9 cellular contexts compared by ENCODE assay signal in genomic region chr1:36133484-36133883, GRCh38. TPM values are rescaled to one million over a fixed set of nuclear protein-coding genes. Genes with fewer than 3 reads are reported as not detected.
DNase-seq lines count a peak whose midpoint lies in the region; ATAC-seq, FAIRE-seq and TF ChIP-seq lines count a peak whose summit lies in the region.
"Had no signal": no experiment of that assay in that cellular context is flagged by ENCODE, and none has a peak within 500 bp of the region (broad histone marks: within the 10 kb centered on the region; RNA-seq: fewer than 3 reads in every experiment).

No MANE protein-coding gene starts in this region.

- no peaks in the 10 kb centered on the region; a peak in 1 of 5 replicates for H3K27me3 ChIP-seq in HepG2 (ENCODE audit: control insufficient read depth in 1 of 2, insufficient read depth in 2 of 2, low read length in 2 of 2)

- ATAC-seq in HepG2 (no peak), HG03442 (IDR thresholded peaks at IDR 0.05; ENCODE audit: unreplicated experiment) (no peak)

- FAIRE-seq in H54 (lab: Jason Lieb, UNC) (peak; percentile 76), HepG2 (lab: Jason Lieb, UNC) (no peak)

- H3K27me3 Mint-ChIP-seq in activated CD4-positive, alpha-beta memory T cell treated with anti-CD3 and anti-CD28 coated beads for 36 hours = no peaks in the 10 kb centered on the region

- H4K20me1 ChIP-seq in HepG2 (ENCODE audit: insufficient read depth, low read length) = no peaks in the 10 kb centered on the region

- H2AFZ ChIP-seq in HepG2 (ENCODE audit: low read length) = no peak overlapping the region

- no peak overlapping the region for H3K4me3 ChIP-seq in fibroblast of mammary gland (ENCODE audit: control insufficient read depth, low read depth, low read length)
- H3K4me3 ChIP-seq in skin epidermis = no peak overlapping the region
- H3K4me3 ChIP-seq in HepG2 (replicated peaks in 1 of 3; ENCODE audit: insufficient read depth in 1 of 3, low read depth in 2 of 3, low read length in 3 of 3) = no peak overlapping the region

- in situ Hi-C loops in HepG2 (cut with HindIII; ENCODE audit: extremely low pct_ligation_motif_present, low pct_unique_long_range_greater_than_20kb) = loop anchor here (5.0 kb wide), 1 partner anchor 36 kb away; no protein-coding TSS in a partner anchor

- intact Hi-C loops in HepG2 (cut with micrococcal nuclease; ENCODE audit: unreplicated experiment) = no loop called here
- intact Hi-C loops in activated CD4-positive, alpha-beta memory T cell treated with anti-CD3 and anti-CD28 coated beads for 36 hours (cut with micrococcal nuclease) = no loop called here

- BruUV-seq in HepG2 (replicated peaks; lab: Mats Ljungman, UMichigan) = no TSS peak

- TF ChIP-seq RAD21 in HepG2 (CRISPR knock-in tag; IDR thresholded peaks at IDR 0.05) = no peak

- H3K27ac Mint-ChIP-seq in activated CD4-positive, alpha-beta memory T cell treated with anti-CD3 and anti-CD28 coated beads for 36 hours = no peak overlapping the region

- no peaks in the 10 kb centered on the region for H3K9me3 ChIP-seq in HepG2 (ENCODE audit: low read length)

- H3K9me3 Mint-ChIP-seq in activated CD4-positive, alpha-beta memory T cell treated with anti-CD3 and anti-CD28 coated beads for 36 hours = no peaks in the 10 kb centered on the region

- TF ChIP-seq CTCF in fibroblast of mammary gland (conservative IDR thresholded peaks at IDR 0.05; ENCODE audit: control insufficient read depth, insufficient read depth, low read depth, low read length) = no peak
- TF ChIP-seq CTCF in HepG2 (CRISPR knock-in tag; IDR thresholded peaks at IDR 0.05) = no peak

- no peak overlapping the region for H3K4me3 Mint-ChIP-seq in activated CD4-positive, alpha-beta memory T cell treated with anti-CD3 and anti-CD28 coated beads for 36 hours

- H3K36me3 Mint-ChIP-seq in activated CD4-positive, alpha-beta memory T cell treated with anti-CD3 and anti-CD28 coated beads for 36 hours = peaks cover 8% of the 10 kb centered on the region

- H3K79me2 ChIP-seq in HepG2 (ENCODE audit: insufficient read depth, low read length) = no peaks in the 10 kb centered on the region

- WGBS in HepG2 (ENCODE audit: low lambda C conversion rate) = 68% methylated on average over 3 of the region's 3 CpGs

- no peaks in the 10 kb centered on the region for H3K4me1 Mint-ChIP-seq in activated CD4-positive, alpha-beta memory T cell treated with anti-CD3 and anti-CD28 coated beads for 36 hours (ENCODE audit: low read depth)

- DNase-seq in H54 (ENCODE audit: insufficient read length, low spot score) = peak; percentile 94
- DNase-seq in SHP77 (lab: John Stamatoyannopoulos, UW) = peak; percentile 33 to 58
- peak; percentile 96 for DNase-seq in fibroblast of mammary gland (ENCODE audit: low read depth)
- no peak for DNase-seq in HepG2 (ENCODE audit: low spot score)
- no peak for DNase-seq in activated CD4-positive, alpha-beta memory T cell treated with anti-CD3 and anti-CD28 coated beads for 36 hours
- no peak for DNase-seq in cortex of kidney (lab: John Stamatoyannopoulos, UW)
- DNase-seq: RPMI8226 had no signal

- no peak overlapping the region for H3K9ac ChIP-seq in HepG2 (ENCODE audit: insufficient read depth, low read depth, low read length)

- POLR2A ChIA-PET in HepG2 (lab: Yijun Ruan, JAX) = interaction anchor here (0.7 kb wide), 1 partner anchor 29 kb away, joined by 3 read pairs; no protein-coding TSS in a partner anchor
- POLR2A ChIA-PET in activated CD4-positive, alpha-beta memory T cell treated with anti-CD3 and anti-CD28 coated beads for 36 hours (lab: Charles Lee) = no interaction called here

- peak overlapping the region in 19 of 21 experiments; percentile 24 to 88 (median 76) for H3K27ac ChIP-seq in skin epidermis
- no peak overlapping the region for H3K27ac ChIP-seq in HepG2 (ENCODE audit: extremely low read length, insufficient read depth, low read length)

- no peak for TF ChIP-seq EP300 in HepG2 (IDR thresholded peaks at IDR 0.05; ENCODE audit: low read depth in 2 of 2, low read length in 2 of 2)
- no peak for TF ChIP-seq EP300 in HepG2 (CRISPR knock-in tag; IDR thresholded peaks at IDR 0.05; ENCODE audit: borderline replicate concordance)

- CTCF ChIA-PET in HepG2 (lab: Yijun Ruan, JAX; ENCODE audit: low intra/inter-chr PET ratio, low total read pairs) = interaction anchor here (4.5 kb wide), 1 partner anchor 35 kb away, joined by 104 read pairs; no protein-coding TSS in a partner anchor
- CTCF ChIA-PET in activated CD4-positive, alpha-beta memory T cell treated with anti-CD3 and anti-CD28 coated beads for 36 hours (lab: Charles Lee) = interaction anchor here (0.8 to 3.8 kb wide), 8 partner anchors 15 to 235 kb away, joined by 3 to 52 read pairs (median 8); partner anchors contain the start of gene TRAPPC3

- H3K4me2 ChIP-seq in HepG2 (ENCODE audit: low read depth, low read length) = no peak overlapping the region

- TF ChIP-seq POLR2A in H54 (IDR thresholded peaks at IDR 0.05; ENCODE audit: low read depth, low read length) (no peak; the same call in 1 of the 2 replicates), HepG2 (IDR thresholded peaks at IDR 0.05; ENCODE audit: insufficient read depth in 1 of 2, low read depth in 2 of 2, low read length in 2 of 2) (no peak)

- peaks cover 10 to 24% of the 10 kb centered on the region in 2 experiments; a peak in 3 of 5 replicates for H3K36me3 ChIP-seq in HepG2 (replicated peaks in 1 of 2; ENCODE audit: control insufficient read depth in 1 of 2, insufficient read depth in 2 of 2, low read length in 2 of 2)

- H3K4me1 ChIP-seq in HepG2 (ENCODE audit: insufficient read depth, low read length) = peaks cover 20% of the 10 kb centered on the region

RNA-seq across cellular contexts. Expression of gene COL8A2, which starts 8.5 kb away (rescaled TPM):
- 0.04 and 0.24 TPM in 2 replicates for total RNA-seq in HepG2 (2016; rRNA removed; fragmentation: Illumina TruSeq; extraction: Trizol)
- not detected in 2 replicates for total RNA-seq in HepG2 (2016; cell fraction: cytosol; rRNA removed; fragmentation: Illumina TruSeq; extraction: Trizol; ENCODE audit: low read depth)
- 0.04 and 0.09 TPM in 2 replicates for total RNA-seq in HepG2 (2016; cell fraction: insoluble cytoplasmic fraction; rRNA removed; fragmentation: Illumina TruSeq; extraction: Trizol)
- total RNA-seq in HepG2 (2016; cell fraction: membrane; rRNA removed; fragmentation: Illumina TruSeq; extraction: Trizol) = 0.06 TPM in 1 of 2 replicates, not detected in the other
- total RNA-seq in HepG2 (2016; cell fraction: nucleus; rRNA removed; fragmentation: Illumina TruSeq; extraction: Trizol) = 0.19 and 0.34 TPM in 2 replicates
- 0.13 and 0.24 TPM in 2 replicates for polyA plus RNA-seq in HepG2 (2011; rRNA removed)
- polyA plus RNA-seq in HepG2 (2011; cell fraction: cytosol; rRNA removed) = 0.21 and 0.22 TPM in 2 replicates
- polyA plus RNA-seq in HepG2 (2011; cell fraction: nucleus; rRNA removed) = 0.52 and 0.53 TPM in 2 replicates
- 0.13 and 0.17 TPM in 2 replicates for polyA plus RNA-seq in HepG2 (2012)
- not detected in 2 replicates for polyA plus RNA-seq in HepG2 (2016; cell fraction: cytosol; fragmentation: Illumina TruSeq; extraction: Trizol; ENCODE audit: low read depth)
- 0.10 TPM in 1 of 2 replicates, not detected in the other for polyA plus RNA-seq in HepG2 (2016; cell fraction: insoluble cytoplasmic fraction; fragmentation: Illumina TruSeq; extraction: Trizol; ENCODE audit: low read depth)
- polyA plus RNA-seq in HepG2 (2016; cell fraction: membrane; fragmentation: Illumina TruSeq; extraction: Trizol; ENCODE audit: low read depth) = 0.03 TPM in 1 of 2 replicates, not detected in the other
- polyA plus RNA-seq in HepG2 (2016; cell fraction: nucleus; fragmentation: Illumina TruSeq; extraction: Trizol; ENCODE audit: insufficient read depth, low read depth) = 0.20 TPM in 1 of 2 replicates, not detected in the other
- polyA minus RNA-seq in HepG2 (2011; rRNA and poly(A)+ RNA removed; ENCODE audit: low replicate concordance) = 0.07 and 0.52 TPM in 2 replicates
- polyA minus RNA-seq in HepG2 (2011; cell fraction: cytosol; rRNA and poly(A)+ RNA removed) = 0.20 and 0.26 TPM in 2 replicates
- 0.50 and 0.52 TPM in 2 replicates for polyA minus RNA-seq in HepG2 (2011; cell fraction: nucleus; rRNA and poly(A)+ RNA removed)
- total RNA-seq in activated CD4-positive, alpha-beta memory T cell treated with anti-CD3 and anti-CD28 coated beads for 36 hours = not detected

RNA-seq across cellular contexts. Expression of gene TRAPPC3, which starts 15.8 kb away (rescaled TPM):
- 62.4 and 66.7 TPM in 2 replicates for total RNA-seq in HepG2 (2016; rRNA removed; fragmentation: Illumina TruSeq; extraction: Trizol)
- 33.8 and 35.1 TPM in 2 replicates for total RNA-seq in HepG2 (2016; cell fraction: cytosol; rRNA removed; fragmentation: Illumina TruSeq; extraction: Trizol; ENCODE audit: low read depth)
- total RNA-seq in HepG2 (2016; cell fraction: insoluble cytoplasmic fraction; rRNA removed; fragmentation: Illumina TruSeq; extraction: Trizol) = 67.4 and 70.9 TPM in 2 replicates
- 51.3 and 59.4 TPM in 2 replicates for total RNA-seq in HepG2 (2016; cell fraction: membrane; rRNA removed; fragmentation: Illumina TruSeq; extraction: Trizol)
- total RNA-seq in HepG2 (2016; cell fraction: nucleus; rRNA removed; fragmentation: Illumina TruSeq; extraction: Trizol) = 32.1 and 40.4 TPM in 2 replicates
- polyA plus RNA-seq in HepG2 (2011; rRNA removed) = 48.0 and 53.7 TPM in 2 replicates
- 54.6 and 63.8 TPM in 2 replicates for polyA plus RNA-seq in HepG2 (2011; cell fraction: cytosol; rRNA removed)
- polyA plus RNA-seq in HepG2 (2011; cell fraction: nucleus; rRNA removed) = 23.5 and 23.9 TPM in 2 replicates
- 39.6 and 48.9 TPM in 2 replicates for polyA plus RNA-seq in HepG2 (2012)
- polyA plus RNA-seq in HepG2 (2016; cell fraction: cytosol; fragmentation: Illumina TruSeq; extraction: Trizol; ENCODE audit: low read depth) = 32.8 and 40.4 TPM in 2 replicates
- 70.8 and 86.6 TPM in 2 replicates for polyA plus RNA-seq in HepG2 (2016; cell fraction: insoluble cytoplasmic fraction; fragmentation: Illumina TruSeq; extraction: Trizol; ENCODE audit: low read depth)
- 45.9 and 53.3 TPM in 2 replicates for polyA plus RNA-seq in HepG2 (2016; cell fraction: membrane; fragmentation: Illumina TruSeq; extraction: Trizol; ENCODE audit: low read depth)
- polyA plus RNA-seq in HepG2 (2016; cell fraction: nucleus; fragmentation: Illumina TruSeq; extraction: Trizol; ENCODE audit: insufficient read depth, low read depth) = 58.4 and 69.5 TPM in 2 replicates
- 12.2 and 41.8 TPM in 2 replicates for polyA minus RNA-seq in HepG2 (2011; rRNA and poly(A)+ RNA removed; ENCODE audit: low replicate concordance)
- polyA minus RNA-seq in HepG2 (2011; cell fraction: cytosol; rRNA and poly(A)+ RNA removed) = 16.1 and 26.3 TPM in 2 replicates
- 10.3 and 14.2 TPM in 2 replicates for polyA minus RNA-seq in HepG2 (2011; cell fraction: nucleus; rRNA and poly(A)+ RNA removed)
- 10 to 100 TPM; 56.7 to 56.8 TPM for total RNA-seq in activated CD4-positive, alpha-beta memory T cell treated with anti-CD3 and anti-CD28 coated beads for 36 hours

RNA-seq across cellular contexts. Expression of gene MAP7D1, which starts 22.5 kb away (rescaled TPM):
- 5.5 and 7.2 TPM in 2 replicates for total RNA-seq in HepG2 (2016; rRNA removed; fragmentation: Illumina TruSeq; extraction: Trizol)
- total RNA-seq in HepG2 (2016; cell fraction: cytosol; rRNA removed; fragmentation: Illumina TruSeq; extraction: Trizol; ENCODE audit: low read depth) = 2.9 and 3.9 TPM in 2 replicates
- total RNA-seq in HepG2 (2016; cell fraction: insoluble cytoplasmic fraction; rRNA removed; fragmentation: Illumina TruSeq; extraction: Trizol) = 6.3 and 7.8 TPM in 2 replicates
- 4.2 TPM in 2 replicates for total RNA-seq in HepG2 (2016; cell fraction: membrane; rRNA removed; fragmentation: Illumina TruSeq; extraction: Trizol)
- total RNA-seq in HepG2 (2016; cell fraction: nucleus; rRNA removed; fragmentation: Illumina TruSeq; extraction: Trizol) = 6.1 and 7.9 TPM in 2 replicates
- 5.6 and 6.8 TPM in 2 replicates for polyA plus RNA-seq in HepG2 (2011; rRNA removed)
- polyA plus RNA-seq in HepG2 (2011; cell fraction: cytosol; rRNA removed) = 4.7 and 5.2 TPM in 2 replicates
- polyA plus RNA-seq in HepG2 (2011; cell fraction: nucleus; rRNA removed) = 14.7 and 14.9 TPM in 2 replicates
- 7.7 and 14.1 TPM in 2 replicates for polyA plus RNA-seq in HepG2 (2012)
- polyA plus RNA-seq in HepG2 (2016; cell fraction: cytosol; fragmentation: Illumina TruSeq; extraction: Trizol; ENCODE audit: low read depth) = 1.7 and 2.4 TPM in 2 replicates
- 14.2 and 15.7 TPM in 2 replicates for polyA plus RNA-seq in HepG2 (2016; cell fraction: insoluble cytoplasmic fraction; fragmentation: Illumina TruSeq; extraction: Trizol; ENCODE audit: low read depth)
- 4.5 and 4.6 TPM in 2 replicates for polyA plus RNA-seq in HepG2 (2016; cell fraction: membrane; fragmentation: Illumina TruSeq; extraction: Trizol; ENCODE audit: low read depth)
- 19.3 and 21.5 TPM in 2 replicates for polyA plus RNA-seq in HepG2 (2016; cell fraction: nucleus; fragmentation: Illumina TruSeq; extraction: Trizol; ENCODE audit: insufficient read depth, low read depth)
- polyA minus RNA-seq in HepG2 (2011; rRNA and poly(A)+ RNA removed; ENCODE audit: low replicate concordance) = 8.3 and 16.3 TPM in 2 replicates
- 6.0 and 8.5 TPM in 2 replicates for polyA minus RNA-seq in HepG2 (2011; cell fraction: cytosol; rRNA and poly(A)+ RNA removed)
- 4.0 and 7.2 TPM in 2 replicates for polyA minus RNA-seq in HepG2 (2011; cell fraction: nucleus; rRNA and poly(A)+ RNA removed)
- 100 to 1,000 TPM; 138 to 143 TPM for total RNA-seq in activated CD4-positive, alpha-beta memory T cell treated with anti-CD3 and anti-CD28 coated beads for 36 hours

RNA-seq across cellular contexts. Expression of gene ADPRS, which starts 44.8 kb away (rescaled TPM):
- 30.6 and 31.7 TPM in 2 replicates for total RNA-seq in HepG2 (2016; rRNA removed; fragmentation: Illumina TruSeq; extraction: Trizol)
- total RNA-seq in HepG2 (2016; cell fraction: cytosol; rRNA removed; fragmentation: Illumina TruSeq; extraction: Trizol; ENCODE audit: low read depth) = 3.7 and 4.0 TPM in 2 replicates
- total RNA-seq in HepG2 (2016; cell fraction: insoluble cytoplasmic fraction; rRNA removed; fragmentation: Illumina TruSeq; extraction: Trizol) = 28.9 and 29.6 TPM in 2 replicates
- total RNA-seq in HepG2 (2016; cell fraction: membrane; rRNA removed; fragmentation: Illumina TruSeq; extraction: Trizol) = 7.7 and 9.6 TPM in 2 replicates
- total RNA-seq in HepG2 (2016; cell fraction: nucleus; rRNA removed; fragmentation: Illumina TruSeq; extraction: Trizol) = 12.3 and 14.5 TPM in 2 replicates
- polyA plus RNA-seq in HepG2 (2011; rRNA removed) = 36.4 and 36.6 TPM in 2 replicates
- polyA plus RNA-seq in HepG2 (2011; cell fraction: cytosol; rRNA removed) = 34.1 and 41.6 TPM in 2 replicates
- 22.4 and 24.6 TPM in 2 replicates for polyA plus RNA-seq in HepG2 (2011; cell fraction: nucleus; rRNA removed)
- polyA plus RNA-seq in HepG2 (2012) = 16.7 and 20.9 TPM in 2 replicates
- 2.2 and 2.9 TPM in 2 replicates for polyA plus RNA-seq in HepG2 (2016; cell fraction: cytosol; fragmentation: Illumina TruSeq; extraction: Trizol; ENCODE audit: low read depth)
- 27.1 and 29.0 TPM in 2 replicates for polyA plus RNA-seq in HepG2 (2016; cell fraction: insoluble cytoplasmic fraction; fragmentation: Illumina TruSeq; extraction: Trizol; ENCODE audit: low read depth)
- polyA plus RNA-seq in HepG2 (2016; cell fraction: membrane; fragmentation: Illumina TruSeq; extraction: Trizol; ENCODE audit: low read depth) = 5.2 and 5.4 TPM in 2 replicates
- 22.0 and 25.1 TPM in 2 replicates for polyA plus RNA-seq in HepG2 (2016; cell fraction: nucleus; fragmentation: Illumina TruSeq; extraction: Trizol; ENCODE audit: insufficient read depth, low read depth)
- 25.4 and 32.0 TPM in 2 replicates for polyA minus RNA-seq in HepG2 (2011; rRNA and poly(A)+ RNA removed; ENCODE audit: low replicate concordance)
- 11.0 and 12.9 TPM in 2 replicates for polyA minus RNA-seq in HepG2 (2011; cell fraction: cytosol; rRNA and poly(A)+ RNA removed)
- 5.2 and 5.3 TPM in 2 replicates for polyA minus RNA-seq in HepG2 (2011; cell fraction: nucleus; rRNA and poly(A)+ RNA removed)
- 10 to 100 TPM; 33.3 TPM for total RNA-seq in activated CD4-positive, alpha-beta memory T cell treated with anti-CD3 and anti-CD28 coated beads for 36 hours

RNA-seq across cellular contexts. Expression of gene TEKT2, which starts 49.6 kb away (rescaled TPM):
- total RNA-seq in HepG2 (2016; rRNA removed; fragmentation: Illumina TruSeq; extraction: Trizol) = 0.31 and 0.35 TPM in 2 replicates
- total RNA-seq in HepG2 (2016; cell fraction: cytosol; rRNA removed; fragmentation: Illumina TruSeq; extraction: Trizol; ENCODE audit: low read depth) = not detected in 2 replicates
- total RNA-seq in HepG2 (2016; cell fraction: insoluble cytoplasmic fraction; rRNA removed; fragmentation: Illumina TruSeq; extraction: Trizol) = 0.16 and 0.45 TPM in 2 replicates
- 0.19 and 0.34 TPM in 2 replicates for total RNA-seq in HepG2 (2016; cell fraction: membrane; rRNA removed; fragmentation: Illumina TruSeq; extraction: Trizol)
- total RNA-seq in HepG2 (2016; cell fraction: nucleus; rRNA removed; fragmentation: Illumina TruSeq; extraction: Trizol) = 0.59 TPM in 1 of 2 replicates, not detected in the other
- polyA plus RNA-seq in HepG2 (2011; rRNA removed) = 0.24 and 0.38 TPM in 2 replicates
- 0.12 and 0.19 TPM in 2 replicates for polyA plus RNA-seq in HepG2 (2011; cell fraction: cytosol; rRNA removed)
- polyA plus RNA-seq in HepG2 (2011; cell fraction: nucleus; rRNA removed) = 0.57 and 1.3 TPM in 2 replicates
- 0.35 and 0.38 TPM in 2 replicates for polyA plus RNA-seq in HepG2 (2012)
- polyA plus RNA-seq in HepG2 (2016; cell fraction: cytosol; fragmentation: Illumina TruSeq; extraction: Trizol; ENCODE audit: low read depth) = 0.07 and 0.11 TPM in 2 replicates
- 0.21 TPM in 2 replicates for polyA plus RNA-seq in HepG2 (2016; cell fraction: insoluble cytoplasmic fraction; fragmentation: Illumina TruSeq; extraction: Trizol; ENCODE audit: low read depth)
- 0.10 and 0.25 TPM in 2 replicates for polyA plus RNA-seq in HepG2 (2016; cell fraction: membrane; fragmentation: Illumina TruSeq; extraction: Trizol; ENCODE audit: low read depth)
- polyA plus RNA-seq in HepG2 (2016; cell fraction: nucleus; fragmentation: Illumina TruSeq; extraction: Trizol; ENCODE audit: insufficient read depth, low read depth) = 0.45 and 0.79 TPM in 2 replicates
- 0.84 TPM in 1 of 2 replicates, not detected in the other for polyA minus RNA-seq in HepG2 (2011; rRNA and poly(A)+ RNA removed; ENCODE audit: low replicate concordance)
- not detected in 2 replicates for polyA minus RNA-seq in HepG2 (2011; cell fraction: cytosol; rRNA and poly(A)+ RNA removed)
- 0.62 and 0.64 TPM in 2 replicates for polyA minus RNA-seq in HepG2 (2011; cell fraction: nucleus; rRNA and poly(A)+ RNA removed)
- not detected for total RNA-seq in activated CD4-positive, alpha-beta memory T cell treated with anti-CD3 and anti-CD28 coated beads for 36 hours

Comparison
In these comparisons a context has a peak if more than half of its experiments do, and no peak if none do; other contexts are left out.
1. DNase-seq: peak in H54 (single experiment), SHP77 (2 of 2) and fibroblast of mammary gland (single experiment); none in HepG2 (single experiment), activated CD4-positive, alpha-beta memory T cell treated with anti-CD3 and anti-CD28 coated beads for 36 hours (single experiment) and cortex of kidney (single experiment).
2. RNA of gene MAP7D1, which starts 22.5 kb away (total RNA-seq): 138 to 143 TPM in activated CD4-positive, alpha-beta memory T cell treated with anti-CD3 and anti-CD28 coated beads for 36 hours; 2.9 to 7.9 TPM in HepG2; every median in the first group is over 10 times any median in the second.